Comparison of ENCODE assay signal across 18 cellular contexts in genomic region chr15:87704276-87704675, GRCh38.
DNase-seq lines count a peak whose midpoint lies in the region; ATAC-seq and TF ChIP-seq lines count a peak whose summit lies in the region.
"Had no signal": no experiment of that assay in that cellular context is flagged by ENCODE, and none has a peak within 500 bp of the region (broad histone marks: within the 10 kb centered on the region; RNA-seq: fewer than 3 reads in every experiment).

No MANE protein-coding gene starts in this region.

- ATAC-seq in GM23338 (no peak), WTC11 (peak; percentile 30), GM18498 (IDR thresholded peaks at IDR 0.05; ENCODE audit: unreplicated experiment) (no peak)
- ATAC-seq: CD8-positive, alpha-beta T cell; GM12878 had no signal

- H3K27ac ChIP-seq in GM23338 (ENCODE audit: low read depth) (no peak overlapping the region), esophagus muscularis mucosa (replicated peaks in 1 of 4) (no peak overlapping the region), MM.1S (ENCODE audit: low read length) (no peak overlapping the region)
- H3K27ac ChIP-seq: BLaER1 treated with 17β-estradiol and CSF1 and Interleukin-3, amounts not matched to agents 10 nM and 100 nM; KMS-11 had no signal

- no peaks in the 10 kb centered on the region for H3F3A ChIP-seq in GM23338 (replicated peaks; ENCODE audit: low read depth)
- H3F3A ChIP-seq in MM.1S (ENCODE audit: insufficient read depth, low read length): no peaks in the 10 kb centered on the region

- DNase-seq in GM23338 (ENCODE audit: low spot score) (no peak), WTC11 (ENCODE audit: low spot score) (no peak), esophagus muscularis mucosa (ENCODE audit: extremely low spot score) (peak; percentile 19), NCI-H2227 (lab: John Stamatoyannopoulos, UW; ENCODE audit: unreplicated experiment) (no peak), MM.1S (no peak)
- DNase-seq: CD8-positive, alpha-beta T cell; COR-L47; DMS 273 treated with DMSO at 0.1 percent for 48 hours; DMS53; DND-41; EL; GOT3 had no signal

- no peak for TF ChIP-seq POLR2A in esophagus muscularis mucosa (IDR thresholded peaks at IDR 0.05; ENCODE audit: low read depth)

- 82% methylated on average over 5 of the region's 5 CpGs for WGBS in esophagus muscularis mucosa

- H4K20me1 ChIP-seq in GM23338 (replicated peaks; ENCODE audit: insufficient read depth) (no peaks in the 10 kb centered on the region), MM.1S (ENCODE audit: insufficient read depth, low read length) (no peaks in the 10 kb centered on the region)
- H4K20me1 ChIP-seq: BLaER1 treated with 17β-estradiol and CSF1 and Interleukin-3, amounts not matched to agents 10 nM and 100 nM had no signal

- H3K79me2 ChIP-seq in GM23338 (replicated peaks; ENCODE audit: insufficient read depth) (no peaks in the 10 kb centered on the region), MM.1S (ENCODE audit: low read length) (no peaks in the 10 kb centered on the region)

- H3K4me1 Mint-ChIP-seq in GM23338: peaks cover 8% of the 10 kb centered on the region
- H3K4me1 Mint-ChIP-seq in WTC11: peaks cover 21% of the 10 kb centered on the region
- H3K4me1 Mint-ChIP-seq: B cell had no signal

- TF ChIP-seq CTCF in GM23338 (conservative IDR thresholded peaks at IDR 0.05; ENCODE audit: low read depth in 2 of 2): no peak
- TF ChIP-seq CTCF in WTC11 (IDR thresholded peaks at IDR 0.05): no peak
- no peak for TF ChIP-seq CTCF in esophagus muscularis mucosa (IDR thresholded peaks at IDR 0.05)
- no peak for TF ChIP-seq CTCF in MM.1S (IDR thresholded peaks at IDR 0.05; ENCODE audit: low read length)

- no peaks in the 10 kb centered on the region for H3K36me3 ChIP-seq in GM23338 (ENCODE audit: insufficient read depth)
- H3K36me3 ChIP-seq in esophagus muscularis mucosa: no peaks in the 10 kb centered on the region
- H3K36me3 ChIP-seq in MM.1S (replicated peaks; ENCODE audit: insufficient read depth, low read length): no peaks in the 10 kb centered on the region
- H3K36me3 ChIP-seq: BLaER1 treated with 17β-estradiol and CSF1 and Interleukin-3, amounts not matched to agents 10 nM and 100 nM; HAP-1 had no signal

- H3K4me3 ChIP-seq in GM23338: no peak overlapping the region
- no peak overlapping the region for H3K4me3 ChIP-seq in esophagus muscularis mucosa
- H3K4me3 ChIP-seq in MM.1S (ENCODE audit: low read length): no peak overlapping the region
- H3K4me3 ChIP-seq: BLaER1 treated with 17β-estradiol and CSF1 and Interleukin-3, amounts not matched to agents 10 nM and 100 nM; GM12878; HAP-1 had no signal

- no peak overlapping the region for H3K9ac ChIP-seq in MM.1S (ENCODE audit: low read length)
- H3K9ac ChIP-seq: BLaER1 treated with 17β-estradiol and CSF1 and Interleukin-3, amounts not matched to agents 10 nM and 100 nM; KMS-11 had no signal

- H3K27ac Mint-ChIP-seq in GM23338 (no peak overlapping the region), WTC11 (no peak overlapping the region)
- H3K27ac Mint-ChIP-seq: B cell; CD8-positive, alpha-beta T cell had no signal

- no peaks in the 10 kb centered on the region; the same call in 2 of the 3 replicates for H3K9me3 Mint-ChIP-seq in GM23338
- peaks cover 5% of the 10 kb centered on the region for H3K9me3 Mint-ChIP-seq in WTC11

- no peak for TF ChIP-seq EP300 in esophagus muscularis mucosa (IDR thresholded peaks at IDR 0.05)

- no peak overlapping the region for H3K4me2 ChIP-seq in GM23338
- no peak overlapping the region for H3K4me2 ChIP-seq in MM.1S (ENCODE audit: low read depth, low read length)
- H3K4me2 ChIP-seq: BLaER1 treated with 17β-estradiol and CSF1 and Interleukin-3, amounts not matched to agents 10 nM and 100 nM; KMS-11 had no signal

- peaks cover 5% of the 10 kb centered on the region for H3K27me3 Mint-ChIP-seq in GM23338 (ENCODE audit: insufficient read depth, low read depth, poor library complexity)
- peaks cover 3% of the 10 kb centered on the region; the same call in 1 of the 2 replicates for H3K27me3 Mint-ChIP-seq in WTC11 (ENCODE audit: low read depth)
- H3K27me3 Mint-ChIP-seq: B cell had no signal

- no peaks in the 10 kb centered on the region for H3K9me2 ChIP-seq in GM23338 (ENCODE audit: insufficient read depth)
- no peaks in the 10 kb centered on the region for H3K9me2 ChIP-seq in MM.1S (replicated peaks; ENCODE audit: insufficient read depth, low read length)

- H3K27me3 ChIP-seq in GM23338 (ENCODE audit: insufficient read depth) (no peaks in the 10 kb centered on the region), esophagus muscularis mucosa (no peaks in the 10 kb centered on the region), MM.1S (replicated peaks; ENCODE audit: insufficient read depth, low read length) (no peaks in the 10 kb centered on the region)
- H3K27me3 ChIP-seq: BLaER1 treated with 17β-estradiol and CSF1 and Interleukin-3, amounts not matched to agents 10 nM and 100 nM had no signal

- POLR2A ChIA-PET in WTC11 (lab: Charles Lee): no interaction called here

- H3K36me3 Mint-ChIP-seq in GM23338 (ENCODE audit: low read depth) (no peaks in the 10 kb centered on the region), WTC11 (no peaks in the 10 kb centered on the region)
- H3K36me3 Mint-ChIP-seq: CD8-positive, alpha-beta T cell had no signal

- peak overlapping the region; percentile 45; the same call in 1 of the 2 replicates for H2AFZ ChIP-seq in GM23338
- no peak overlapping the region for H2AFZ ChIP-seq in MM.1S (ENCODE audit: low read length)

- H3K4me3 Mint-ChIP-seq in GM23338: no peak overlapping the region
- no peak overlapping the region for H3K4me3 Mint-ChIP-seq in WTC11
- H3K4me3 Mint-ChIP-seq: B cell; CD8-positive, alpha-beta T cell had no signal

- H3K9me3 ChIP-seq in esophagus muscularis mucosa (no peaks in the 10 kb centered on the region), MM.1S (replicated peaks; ENCODE audit: insufficient read depth, low read length) (no peaks in the 10 kb centered on the region)

- CTCF ChIA-PET in WTC11 (lab: Charles Lee): interaction anchor here (1.1 kb wide), 1 partner anchor 12 kb away, joined by 6 read pairs; no protein-coding TSS in a partner anchor

- H3K4me1 ChIP-seq in GM23338 (ENCODE audit: insufficient read depth) (no peaks in the 10 kb centered on the region; the same call in none of the 2 replicates), esophagus muscularis mucosa (no peaks in the 10 kb centered on the region), MM.1S (ENCODE audit: low read length) (no peaks in the 10 kb centered on the region)
- H3K4me1 ChIP-seq: BLaER1 treated with 17β-estradiol and CSF1 and Interleukin-3, amounts not matched to agents 10 nM and 100 nM; HAP-1 had no signal

- intact Hi-C loops in esophagus muscularis mucosa (cut with DNase I): no loop called here

TF ChIP-seq in GM23338, 12 proteins besides CTCF, POLR2A, EP300 and RAD21 (continues in another document):
- TF ChIP-seq EZH2 (IDR thresholded peaks at IDR 0.05; ENCODE audit: low read depth, unreplicated experiment): no peak
- TF ChIP-seq STAT1 (IDR thresholded peaks at IDR 0.05; ENCODE audit: unreplicated experiment): no peak
- no peak for TF ChIP-seq ZNF114 (CRISPR knock-in tag; IDR thresholded peaks at IDR 0.05)
- no peak for TF ChIP-seq POLR2AphosphoS5 (IDR thresholded peaks at IDR 0.05; ENCODE audit: low read depth)
- no peak for TF ChIP-seq NANOG (IDR thresholded peaks at IDR 0.05; ENCODE audit: borderline replicate concordance)

TF ChIP-seq in WTC11, 78 proteins besides CTCF, POLR2A, EP300 and RAD21 (continues in another document):
- TF ChIP-seq NFE2L1 (CRISPR knock-in tag; IDR thresholded peaks at IDR 0.05) (no peak), NR2C2 (CRISPR knock-in tag; IDR thresholded peaks at IDR 0.05) (no peak), ZNF281 (CRISPR knock-in tag; IDR thresholded peaks at IDR 0.05) (no peak), AR (CRISPR knock-in tag; IDR thresholded peaks at IDR 0.05) (no peak)
